In the genomic region with DNA sequence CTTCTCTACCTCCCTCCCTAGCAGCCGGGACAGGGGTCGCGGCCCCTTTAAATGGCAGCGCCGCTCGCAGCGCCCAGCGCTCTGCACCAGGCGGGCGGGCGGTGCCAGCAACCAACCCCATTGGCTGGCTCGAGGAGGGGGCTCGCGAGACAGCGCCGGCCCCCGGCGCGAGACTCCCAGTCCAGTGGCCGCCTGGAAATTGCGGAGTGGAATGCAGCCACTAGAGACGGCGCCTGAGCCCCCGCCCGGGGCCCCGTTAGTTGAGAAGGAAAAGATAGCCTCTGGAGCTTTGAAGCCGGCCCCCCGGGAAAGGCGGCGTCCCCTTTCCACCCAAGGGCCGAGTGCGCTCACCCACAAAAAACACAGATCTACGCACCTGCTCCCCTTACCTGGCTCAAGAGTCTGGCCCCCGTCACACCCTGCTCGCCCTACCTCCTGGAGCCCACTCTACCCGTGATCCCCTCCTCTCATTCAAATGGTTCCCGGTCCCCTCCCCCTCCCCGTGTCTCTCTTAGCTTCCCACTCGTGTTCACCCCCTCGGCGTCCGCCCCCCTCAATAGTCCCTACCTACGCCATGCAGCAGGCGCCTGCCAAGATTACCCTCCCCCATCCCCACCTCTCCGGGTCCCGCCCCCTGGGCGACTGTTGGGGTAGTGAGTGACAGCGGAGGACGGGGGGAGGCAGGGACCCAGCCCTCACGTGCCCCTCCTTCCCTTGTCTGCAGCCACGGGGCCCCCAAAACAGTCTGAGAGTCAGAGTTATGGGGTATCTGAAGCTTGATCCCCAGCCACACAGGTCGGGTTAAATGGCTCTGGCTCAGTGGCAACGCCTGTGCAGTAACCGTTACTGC, we compare ENCODE assay signal across 8 cellular contexts.
DNase-seq lines count a peak whose midpoint lies in the region; ATAC-seq and TF ChIP-seq lines count a peak whose summit lies in the region.

Gene ZMYM3 (minus strand): TSS at position 49 of the 850 bp plus-strand sequence. CDS start 885 bp downstream, outside the sequence.

- ATAC-seq in HG02610 (IDR thresholded peaks at IDR 0.05; ENCODE audit: unreplicated experiment) (peak; percentile 86), SK-N-SH treated with all-trans-retinoic acid at 6 μM for 48 hours (peak; percentile 94)

- peak; percentile 88 for DNase-seq in NCI-H1092 treated with DMSO at 0.1 percent for 48 hours (lab: John Stamatoyannopoulos, UW)
- DNase-seq in activated naive CD4-positive, alpha-beta T cell treated with anti-CD3 and anti-CD28 coated beads, Interleukin-2, amount 50 U/mL, for 16 hours, result peak; percentile 81
- DNase-seq in germinal center (ENCODE audit: low spot score), result peak; percentile 93
- peak; percentile 17 to 89 (median 70) for DNase-seq in nucleus accumbens (lab: John Stamatoyannopoulos, UW)
- DNase-seq in superior temporal gyrus (ENCODE audit: extremely low spot score), result peak; percentile 77

- H3K4me3 ChIP-seq in GM08714 (ENCODE audit: low read length), result peak within 1 kb of the TSS; percentile 84

TF ChIP-seq in SK-N-SH treated with all-trans-retinoic acid at 6 μM for 48 hours, 23 proteins besides CTCF, POLR2A, EP300 and RAD21:
- TF ChIP-seq, protein P1, sequence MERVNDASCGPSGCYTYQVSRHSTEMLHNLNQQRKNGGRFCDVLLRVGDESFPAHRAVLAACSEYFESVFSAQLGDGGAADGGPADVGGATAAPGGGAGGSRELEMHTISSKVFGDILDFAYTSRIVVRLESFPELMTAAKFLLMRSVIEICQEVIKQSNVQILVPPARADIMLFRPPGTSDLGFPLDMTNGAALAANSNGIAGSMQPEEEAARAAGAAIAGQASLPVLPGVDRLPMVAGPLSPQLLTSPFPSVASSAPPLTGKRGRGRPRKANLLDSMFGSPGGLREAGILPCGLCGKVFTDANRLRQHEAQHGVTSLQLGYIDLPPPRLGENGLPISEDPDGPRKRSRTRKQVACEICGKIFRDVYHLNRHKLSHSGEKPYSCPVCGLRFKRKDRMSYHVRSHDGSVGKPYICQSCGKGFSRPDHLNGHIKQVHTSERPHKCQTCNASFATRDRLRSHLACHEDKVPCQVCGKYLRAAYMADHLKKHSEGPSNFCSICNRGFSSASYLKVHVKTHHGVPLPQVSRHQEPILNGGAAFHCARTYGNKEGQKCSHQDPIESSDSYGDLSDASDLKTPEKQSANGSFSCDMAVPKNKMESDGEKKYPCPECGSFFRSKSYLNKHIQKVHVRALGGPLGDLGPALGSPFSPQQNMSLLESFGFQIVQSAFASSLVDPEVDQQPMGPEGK (CRISPR knock-in tag; IDR thresholded peaks at IDR 0.05; ENCODE audit: borderline replicate concordance), result peak; percentile 61; the same call in 1 of the 2 replicates
- TF ChIP-seq ZFP3 (CRISPR knock-in tag; IDR thresholded peaks at IDR 0.05), result 0 out of 2 replicates have a peak, but pooled peaks have one; percentile 49
- no peak for TF ChIP-seq ESRRG (CRISPR knock-in tag; IDR thresholded peaks at IDR 0.05)
- TF ChIP-seq, protein P2, sequence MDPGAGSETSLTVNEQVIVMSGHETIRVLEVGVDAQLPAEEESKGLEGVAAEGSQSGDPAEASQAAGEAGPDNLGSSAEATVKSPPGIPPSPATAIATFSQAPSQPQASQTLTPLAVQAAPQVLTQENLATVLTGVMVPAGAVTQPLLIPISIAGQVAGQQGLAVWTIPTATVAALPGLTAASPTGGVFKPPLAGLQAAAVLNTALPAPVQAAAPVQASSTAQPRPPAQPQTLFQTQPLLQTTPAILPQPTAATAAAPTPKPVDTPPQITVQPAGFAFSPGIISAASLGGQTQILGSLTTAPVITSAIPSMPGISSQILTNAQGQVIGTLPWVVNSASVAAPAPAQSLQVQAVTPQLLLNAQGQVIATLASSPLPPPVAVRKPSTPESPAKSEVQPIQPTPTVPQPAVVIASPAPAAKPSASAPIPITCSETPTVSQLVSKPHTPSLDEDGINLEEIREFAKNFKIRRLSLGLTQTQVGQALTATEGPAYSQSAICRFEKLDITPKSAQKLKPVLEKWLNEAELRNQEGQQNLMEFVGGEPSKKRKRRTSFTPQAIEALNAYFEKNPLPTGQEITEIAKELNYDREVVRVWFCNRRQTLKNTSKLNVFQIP (CRISPR knock-in tag; IDR thresholded peaks at IDR 0.05; ENCODE audit: borderline replicate concordance, low read depth), result no peak
- no peak for TF ChIP-seq TCF4 (CRISPR knock-in tag; IDR thresholded peaks at IDR 0.05; ENCODE audit: borderline replicate concordance)

Comparison
In these comparisons a context has a peak if more than half of its experiments do, and no peak if none do; other contexts are left out.
1. Peak in every context shown above with its lines: DNase-seq, ATAC-seq and H3K4me3 ChIP-seq.